12 cellular contexts compared by ENCODE assay signal in genomic region chr6:107600936-107601335, GRCh38.
A peak's percentile ranks its signal among the peaks of the same experiment; 100 is the strongest.
DNase-seq lines count a peak whose midpoint lies in the region; ATAC-seq and TF ChIP-seq lines count a peak whose summit lies in the region.
"Had no signal": no experiment of that assay in that cellular context is flagged by ENCODE, and none has a peak within 500 bp of the region (broad histone marks: within the 10 kb centered on the region; RNA-seq: fewer than 3 reads in every experiment).

No MANE protein-coding gene starts in this region.

- no peaks in the 10 kb centered on the region for H3K36me3 ChIP-seq in mucosa of descending colon (ENCODE audit: low read depth)
- H3K36me3 ChIP-seq: BE2C, neutrophil had no signal

- TF ChIP-seq CTCF in mucosa of descending colon (IDR thresholded peaks at IDR 0.05), result no peak

- no peaks in the 10 kb centered on the region for H3K4me1 Mint-ChIP-seq in activated naive CD4-positive, alpha-beta T cell treated with anti-CD3 and anti-CD28 coated beads for 36 hours (ENCODE audit: low read depth)

- ATAC-seq in esophagus mucosa (peak; percentile 45), mucosa of descending colon (peak; percentile 50), HG03108 (IDR thresholded peaks at IDR 0.05; ENCODE audit: unreplicated experiment) (no peak), HG02678 (IDR thresholded peaks at IDR 0.05; ENCODE audit: unreplicated experiment) (no peak)

- H3K9me3 Mint-ChIP-seq in activated naive CD4-positive, alpha-beta T cell treated with anti-CD3 and anti-CD28 coated beads for 36 hours, result no peaks in the 10 kb centered on the region

- CTCF ChIA-PET in activated naive CD4-positive, alpha-beta T cell treated with anti-CD3 and anti-CD28 coated beads for 36 hours (lab: Charles Lee), result interaction anchor here (0.6 kb wide), 1 partner anchor 878 kb away, joined by 3 read pairs; no protein-coding TSS in a partner anchor

- in situ Hi-C loops in ACHN (cut with HindIII; ENCODE audit: low pct_ligation_motif_present, low pct_unique_long_range_greater_than_20kb, low sequenced_read_pairs), result no loop called here

- H3K9me3 ChIP-seq in mucosa of descending colon, result no peaks in the 10 kb centered on the region
- H3K9me3 ChIP-seq: BE2C, neutrophil had no signal

- H3K4me3 Mint-ChIP-seq in activated naive CD4-positive, alpha-beta T cell treated with anti-CD3 and anti-CD28 coated beads for 36 hours, result no peak overlapping the region

- no peaks in the 10 kb centered on the region for H3K36me3 Mint-ChIP-seq in activated naive CD4-positive, alpha-beta T cell treated with anti-CD3 and anti-CD28 coated beads for 36 hours (ENCODE audit: low read depth)

- peaks cover 2% of the 10 kb centered on the region for H3K27me3 Mint-ChIP-seq in activated naive CD4-positive, alpha-beta T cell treated with anti-CD3 and anti-CD28 coated beads for 36 hours (ENCODE audit: low read depth)

- intact Hi-C loops in mucosa of descending colon (cut with DNase I, micrococcal nuclease), result no loop called here
- intact Hi-C loops in activated naive CD4-positive, alpha-beta T cell treated with anti-CD3 and anti-CD28 coated beads for 36 hours (cut with micrococcal nuclease), result no loop called here

- H3K4me1 ChIP-seq in mucosa of descending colon (ENCODE audit: low read depth), result no peaks in the 10 kb centered on the region

- no peak overlapping the region for H3K4me3 ChIP-seq in mucosa of descending colon

- DNase-seq in ACHN (peak; percentile 82), LoVo (ENCODE audit: low spot score) (peak; percentile 68), mucosa of descending colon (peak in 1 of 3 donors; percentile 21), NCI-H774 (lab: John Stamatoyannopoulos, UW) (no peak)
- no peak for DNase-seq in activated naive CD4-positive, alpha-beta T cell treated with anti-CD3 and anti-CD28 coated beads for 36 hours
- DNase-seq: activated T-cell treated with anti-CD3 and anti-CD28 coated beads, Interleukin-2, amount 50 U/mL, for 48 hours; BE2C; T-helper 1 cell had no signal

- H3K27ac Mint-ChIP-seq in activated naive CD4-positive, alpha-beta T cell treated with anti-CD3 and anti-CD28 coated beads for 36 hours, result no peak overlapping the region

Comparison
In these comparisons a context has a peak if more than half of its experiments do, and no peak if none do; other contexts are left out.
1. DNase-seq: peak in ACHN (single experiment) and LoVo (single experiment); none in activated naive CD4-positive, alpha-beta T cell treated with anti-CD3 and anti-CD28 coated beads for 36 hours (single experiment) and NCI-H774 (single experiment).
2. ATAC-seq: peak in esophagus mucosa (single experiment) and mucosa of descending colon (single experiment); none in HG03108 (single experiment) and HG02678 (single experiment).